ENCODE assay signal across 1 cellular context in the genomic region with DNA sequence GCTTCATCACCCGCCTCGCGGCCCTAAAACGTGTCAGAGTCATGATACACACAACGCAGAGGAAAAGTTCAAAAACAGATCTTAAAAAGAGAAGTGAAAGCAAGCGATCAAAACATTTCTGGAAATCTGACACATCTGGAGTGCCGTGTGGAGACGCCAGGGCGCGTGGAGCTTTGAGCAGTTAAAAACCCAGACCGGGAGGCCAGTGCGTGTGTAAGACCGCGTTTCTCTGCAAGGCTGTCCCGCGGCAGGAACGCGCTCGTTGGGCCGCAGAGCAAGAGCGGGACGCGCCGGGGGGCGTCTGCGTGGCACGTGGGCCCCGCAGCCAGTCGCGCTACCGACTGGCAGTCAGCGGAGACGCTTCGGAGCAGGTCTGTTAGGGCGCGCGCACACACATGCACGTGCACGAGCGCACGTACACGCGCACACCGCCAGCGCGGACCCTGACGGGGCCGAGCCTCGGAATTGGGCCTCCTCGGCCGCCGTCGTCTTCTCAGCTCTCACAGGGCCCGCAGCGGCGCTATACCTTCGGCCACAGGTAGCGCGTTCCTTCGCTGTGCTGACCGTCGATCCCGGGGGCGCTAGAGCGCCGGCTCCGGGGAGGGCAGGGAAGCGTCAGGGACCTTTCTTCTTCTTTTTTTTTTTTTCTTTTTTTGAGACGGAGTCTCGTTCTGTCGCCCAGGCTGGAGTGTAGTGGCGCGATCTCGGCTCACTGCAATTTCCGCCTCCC.
A peak's percentile ranks its signal among the peaks of the same experiment; 100 is the strongest.
TF ChIP-seq lines count a peak whose summit lies in the region.

No MANE protein-coding gene starts in this region.

TF ChIP-seq in K562, 482 proteins besides CTCF, POLR2A, EP300 and RAD21 (continued from another document and continues in another):
- TF ChIP-seq, protein P1, sequence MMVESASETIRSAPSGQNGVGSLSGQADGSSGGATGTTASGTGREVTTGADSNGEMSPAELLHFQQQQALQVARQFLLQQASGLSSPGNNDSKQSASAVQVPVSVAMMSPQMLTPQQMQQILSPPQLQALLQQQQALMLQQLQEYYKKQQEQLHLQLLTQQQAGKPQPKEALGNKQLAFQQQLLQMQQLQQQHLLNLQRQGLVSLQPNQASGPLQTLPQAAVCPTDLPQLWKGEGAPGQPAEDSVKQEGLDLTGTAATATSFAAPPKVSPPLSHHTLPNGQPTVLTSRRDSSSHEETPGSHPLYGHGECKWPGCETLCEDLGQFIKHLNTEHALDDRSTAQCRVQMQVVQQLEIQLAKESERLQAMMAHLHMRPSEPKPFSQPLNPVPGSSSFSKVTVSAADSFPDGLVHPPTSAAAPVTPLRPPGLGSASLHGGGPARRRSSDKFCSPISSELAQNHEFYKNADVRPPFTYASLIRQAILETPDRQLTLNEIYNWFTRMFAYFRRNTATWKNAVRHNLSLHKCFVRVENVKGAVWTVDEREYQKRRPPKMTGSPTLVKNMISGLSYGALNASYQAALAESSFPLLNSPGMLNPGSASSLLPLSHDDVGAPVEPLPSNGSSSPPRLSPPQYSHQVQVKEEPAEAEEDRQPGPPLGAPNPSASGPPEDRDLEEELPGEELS (CRISPR knock-in tag; IDR thresholded peaks at IDR 0.05; ENCODE audit: borderline replicate concordance): peak; percentile 57; the same call in 1 of the 2 replicates
- TF ChIP-seq TGIF2 (CRISPR knock-in tag; IDR thresholded peaks at IDR 0.05) (no peak), ZNF354B (CRISPR knock-in tag; IDR thresholded peaks at IDR 0.05) (no peak), NCOA2 (IDR thresholded peaks at IDR 0.05; ENCODE audit: partially characterized antibody in 2 of 2) (no peak), YBX1 (IDR thresholded peaks at IDR 0.05) (no peak), GABPB2 (CRISPR knock-in tag; conservative IDR thresholded peaks at IDR 0.05) (no peak), XRCC5 (IDR thresholded peaks at IDR 0.05; ENCODE audit: low read depth, low read length) (no peak), TEAD1 (CRISPR knock-in tag; IDR thresholded peaks at IDR 0.05) (peak in 1 of 2 experiments; percentile 76; a peak in 1 of 4 replicates), BRD4 (IDR thresholded peaks at IDR 0.05) (no peak), CHD1 (IDR thresholded peaks at IDR 0.05; ENCODE audit: low read length) (no peak), SETDB1 (IDR thresholded peaks at IDR 0.05; ENCODE audit: low read length) (no peak), SREBF2 (CRISPR knock-in tag; IDR thresholded peaks at IDR 0.05) (no peak), ZNF324 (CRISPR knock-in tag; IDR thresholded peaks at IDR 0.05) (no peak), RBM17 (IDR thresholded peaks at IDR 0.05; ENCODE audit: borderline replicate concordance, low read depth, low read length) (no peak), ESRRA (IDR thresholded peaks at IDR 0.05; ENCODE audit: borderline replicate concordance, low read depth) (peak; percentile 38; the same call in 1 of the 2 replicates), CCAR2 (IDR thresholded peaks at IDR 0.05; ENCODE audit: low read depth, low read length) (no peak), POLR2G (IDR thresholded peaks at IDR 0.05; ENCODE audit: low read depth, low read length) (peak; percentile 73), ELF4 (CRISPR knock-in tag; IDR thresholded peaks at IDR 0.05) (no peak), ZC3H11A (IDR thresholded peaks at IDR 0.05; ENCODE audit: low read depth, low read length) (no peak), PURB (CRISPR knock-in tag; IDR thresholded peaks at IDR 0.05; ENCODE audit: low read depth) (no peak), ZNF830 (CRISPR knock-in tag; IDR thresholded peaks at IDR 0.05) (no peak), ZNF57 (CRISPR knock-in tag; IDR thresholded peaks at IDR 0.05) (no peak), HOMEZ (CRISPR knock-in tag; IDR thresholded peaks at IDR 0.05) (no peak), TAF15 (IDR thresholded peaks at IDR 0.05; ENCODE audit: low read depth, low read length) (no peak), NR2C2 (CRISPR knock-in tag; IDR thresholded peaks at IDR 0.05) (no peak; the same call in 1 of the 2 replicates), NR2C2 (tag; IDR thresholded peaks at IDR 0.05) (no peak; the same call in 1 of the 2 replicates), ZNF76 (CRISPR knock-in tag; IDR thresholded peaks at IDR 0.05; ENCODE audit: borderline replicate concordance) (no peak), NR1H2 (CRISPR knock-in tag; IDR thresholded peaks at IDR 0.05) (no peak), DDX20 (tag; IDR thresholded peaks at IDR 0.05; ENCODE audit: low read depth) (no peak), NR4A1 (CRISPR knock-in tag; IDR thresholded peaks at IDR 0.05) (no peak), NR4A1 (tag; IDR thresholded peaks at IDR 0.05) (no peak), ARID2 (IDR thresholded peaks at IDR 0.05) (no peak), STAG1 (CRISPR knock-in tag; IDR thresholded peaks at IDR 0.05; ENCODE audit: borderline replicate concordance) (peak; percentile 53; the same call in 1 of the 2 replicates), ZNF551 (CRISPR knock-in tag; IDR thresholded peaks at IDR 0.05) (no peak), TOE1 (IDR thresholded peaks at IDR 0.05; ENCODE audit: borderline replicate concordance) (peak; percentile 77), TOE1 (CRISPR knock-in tag; IDR thresholded peaks at IDR 0.05; ENCODE audit: borderline replicate concordance, low read depth) (no peak), U2AF1 (optimal IDR thresholded peaks at IDR 0.05; ENCODE audit: low read depth, low read length) (no peak), FUS (optimal IDR thresholded peaks at IDR 0.05; ENCODE audit: low read depth, low read length) (no peak), CREB3 (tag; conservative IDR thresholded peaks at IDR 0.05; ENCODE audit: low read depth) (peak; percentile 82), ZFP1 (CRISPR knock-in tag; IDR thresholded peaks at IDR 0.05) (no peak), EP400 (IDR thresholded peaks at IDR 0.05) (peak; percentile 70; the same call in 1 of the 2 replicates), HOXB6 (CRISPR knock-in tag; IDR thresholded peaks at IDR 0.05; ENCODE audit: borderline replicate concordance) (no peak), CREB1 (IDR thresholded peaks at IDR 0.05) (no peak), CREB1 (CRISPR knock-in tag; IDR thresholded peaks at IDR 0.05) (no peak), NFYB (IDR thresholded peaks at IDR 0.05; ENCODE audit: extremely low read depth, insufficient read length) (no peak), FOXJ2 (tag; IDR thresholded peaks at IDR 0.05) (no peak), SLC30A9 (CRISPR knock-in tag; IDR thresholded peaks at IDR 0.05) (no peak), ZNF395 (CRISPR knock-in tag; IDR thresholded peaks at IDR 0.05) (peak; percentile 87), DMBX1 (CRISPR knock-in tag; IDR thresholded peaks at IDR 0.05; ENCODE audit: borderline replicate concordance) (peak; percentile 86), PML (IDR thresholded peaks at IDR 0.05; ENCODE audit: low read length) (no peak)
- TF ChIP-seq, protein P2, sequence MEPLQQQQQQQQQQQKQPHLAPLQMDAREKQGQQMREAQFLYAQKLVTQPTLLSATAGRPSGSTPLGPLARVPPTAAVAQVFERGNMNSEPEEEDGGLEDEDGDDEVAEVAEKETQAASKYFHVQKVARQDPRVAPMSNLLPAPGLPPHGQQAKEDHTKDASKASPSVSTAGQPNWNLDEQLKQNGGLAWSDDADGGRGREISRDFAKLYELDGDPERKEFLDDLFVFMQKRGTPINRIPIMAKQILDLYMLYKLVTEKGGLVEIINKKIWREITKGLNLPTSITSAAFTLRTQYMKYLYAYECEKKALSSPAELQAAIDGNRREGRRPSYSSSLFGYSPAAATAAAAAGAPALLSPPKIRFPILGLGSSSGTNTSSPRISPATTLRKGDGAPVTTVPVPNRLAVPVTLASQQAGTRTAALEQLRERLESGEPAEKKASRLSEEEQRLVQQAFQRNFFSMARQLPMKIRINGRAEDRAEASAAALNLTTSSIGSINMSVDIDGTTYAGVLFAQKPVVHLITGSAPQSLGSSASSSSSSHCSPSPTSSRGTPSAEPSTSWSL (CRISPR knock-in tag; IDR thresholded peaks at IDR 0.05; ENCODE audit: borderline replicate concordance): no peak
- TF ChIP-seq, protein P3, sequence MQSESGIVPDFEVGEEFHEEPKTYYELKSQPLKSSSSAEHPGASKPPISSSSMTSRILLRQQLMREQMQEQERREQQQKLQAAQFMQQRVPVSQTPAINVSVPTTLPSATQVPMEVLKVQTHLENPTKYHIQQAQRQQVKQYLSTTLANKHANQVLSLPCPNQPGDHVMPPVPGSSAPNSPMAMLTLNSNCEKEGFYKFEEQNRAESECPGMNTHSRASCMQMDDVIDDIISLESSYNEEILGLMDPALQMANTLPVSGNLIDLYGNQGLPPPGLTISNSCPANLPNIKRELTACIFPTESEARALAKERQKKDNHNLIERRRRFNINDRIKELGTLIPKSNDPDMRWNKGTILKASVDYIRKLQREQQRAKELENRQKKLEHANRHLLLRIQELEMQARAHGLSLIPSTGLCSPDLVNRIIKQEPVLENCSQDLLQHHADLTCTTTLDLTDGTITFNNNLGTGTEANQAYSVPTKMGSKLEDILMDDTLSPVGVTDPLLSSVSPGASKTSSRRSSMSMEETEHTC (IDR thresholded peaks at IDR 0.05): no peak
- TF ChIP-seq, protein P4, sequence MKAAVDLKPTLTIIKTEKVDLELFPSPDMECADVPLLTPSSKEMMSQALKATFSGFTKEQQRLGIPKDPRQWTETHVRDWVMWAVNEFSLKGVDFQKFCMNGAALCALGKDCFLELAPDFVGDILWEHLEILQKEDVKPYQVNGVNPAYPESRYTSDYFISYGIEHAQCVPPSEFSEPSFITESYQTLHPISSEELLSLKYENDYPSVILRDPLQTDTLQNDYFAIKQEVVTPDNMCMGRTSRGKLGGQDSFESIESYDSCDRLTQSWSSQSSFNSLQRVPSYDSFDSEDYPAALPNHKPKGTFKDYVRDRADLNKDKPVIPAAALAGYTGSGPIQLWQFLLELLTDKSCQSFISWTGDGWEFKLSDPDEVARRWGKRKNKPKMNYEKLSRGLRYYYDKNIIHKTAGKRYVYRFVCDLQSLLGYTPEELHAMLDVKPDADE (conservative IDR thresholded peaks at IDR 0.05; ENCODE audit: control insufficient read depth, low read depth, low read length): no peak
- TF ChIP-seq, protein P5, sequence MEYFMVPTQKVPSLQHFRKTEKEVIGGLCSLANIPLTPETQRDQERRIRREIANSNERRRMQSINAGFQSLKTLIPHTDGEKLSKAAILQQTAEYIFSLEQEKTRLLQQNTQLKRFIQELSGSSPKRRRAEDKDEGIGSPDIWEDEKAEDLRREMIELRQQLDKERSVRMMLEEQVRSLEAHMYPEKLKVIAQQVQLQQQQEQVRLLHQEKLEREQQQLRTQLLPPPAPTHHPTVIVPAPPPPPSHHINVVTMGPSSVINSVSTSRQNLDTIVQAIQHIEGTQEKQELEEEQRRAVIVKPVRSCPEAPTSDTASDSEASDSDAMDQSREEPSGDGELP (CRISPR knock-in tag; IDR thresholded peaks at IDR 0.05; ENCODE audit: borderline replicate concordance): peak; percentile 68; the same call in 1 of the 2 replicates
- TF ChIP-seq, protein P6, sequence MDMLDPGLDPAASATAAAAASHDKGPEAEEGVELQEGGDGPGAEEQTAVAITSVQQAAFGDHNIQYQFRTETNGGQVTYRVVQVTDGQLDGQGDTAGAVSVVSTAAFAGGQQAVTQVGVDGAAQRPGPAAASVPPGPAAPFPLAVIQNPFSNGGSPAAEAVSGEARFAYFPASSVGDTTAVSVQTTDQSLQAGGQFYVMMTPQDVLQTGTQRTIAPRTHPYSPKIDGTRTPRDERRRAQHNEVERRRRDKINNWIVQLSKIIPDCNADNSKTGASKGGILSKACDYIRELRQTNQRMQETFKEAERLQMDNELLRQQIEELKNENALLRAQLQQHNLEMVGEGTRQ (CRISPR knock-in tag; IDR thresholded peaks at IDR 0.05): peak; percentile 31; the same call in 1 of the 2 replicates
- TF ChIP-seq, protein P7, sequence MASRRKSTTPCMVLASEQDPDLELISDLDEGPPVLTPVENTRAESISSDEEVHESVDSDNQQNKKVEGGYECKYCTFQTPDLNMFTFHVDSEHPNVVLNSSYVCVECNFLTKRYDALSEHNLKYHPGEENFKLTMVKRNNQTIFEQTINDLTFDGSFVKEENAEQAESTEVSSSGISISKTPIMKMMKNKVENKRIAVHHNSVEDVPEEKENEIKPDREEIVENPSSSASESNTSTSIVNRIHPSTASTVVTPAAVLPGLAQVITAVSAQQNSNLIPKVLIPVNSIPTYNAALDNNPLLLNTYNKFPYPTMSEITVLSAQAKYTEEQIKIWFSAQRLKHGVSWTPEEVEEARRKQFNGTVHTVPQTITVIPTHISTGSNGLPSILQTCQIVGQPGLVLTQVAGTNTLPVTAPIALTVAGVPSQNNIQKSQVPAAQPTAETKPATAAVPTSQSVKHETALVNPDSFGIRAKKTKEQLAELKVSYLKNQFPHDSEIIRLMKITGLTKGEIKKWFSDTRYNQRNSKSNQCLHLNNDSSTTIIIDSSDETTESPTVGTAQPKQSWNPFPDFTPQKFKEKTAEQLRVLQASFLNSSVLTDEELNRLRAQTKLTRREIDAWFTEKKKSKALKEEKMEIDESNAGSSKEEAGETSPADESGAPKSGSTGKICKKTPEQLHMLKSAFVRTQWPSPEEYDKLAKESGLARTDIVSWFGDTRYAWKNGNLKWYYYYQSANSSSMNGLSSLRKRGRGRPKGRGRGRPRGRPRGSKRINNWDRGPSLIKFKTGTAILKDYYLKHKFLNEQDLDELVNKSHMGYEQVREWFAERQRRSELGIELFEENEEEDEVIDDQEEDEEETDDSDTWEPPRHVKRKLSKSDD (conservative IDR thresholded peaks at IDR 0.05; ENCODE audit: low read length): no peak
